Comparison of ENCODE assay signal across 1 cellular context in the genomic region with DNA sequence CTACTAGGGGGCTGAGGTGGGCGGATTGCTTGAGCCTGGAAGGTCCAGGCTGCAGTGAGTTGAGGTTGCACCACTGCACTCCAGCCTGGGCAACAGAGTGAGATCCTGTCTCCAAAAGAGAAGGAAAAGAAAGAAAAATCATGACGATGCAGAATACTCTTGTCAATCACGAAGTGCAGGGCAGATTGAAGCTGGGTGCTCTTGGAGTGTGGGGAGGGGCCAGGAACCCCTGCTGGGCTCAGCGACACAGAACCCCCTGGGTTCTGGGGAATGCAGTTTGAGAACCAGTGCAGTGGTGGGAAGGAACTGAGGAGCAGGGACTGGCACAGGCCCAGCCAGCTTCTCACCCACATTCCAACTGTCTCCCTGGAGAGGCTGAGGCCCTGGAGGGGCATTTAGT.
TF ChIP-seq lines count a peak whose summit lies in the region.

No MANE protein-coding gene starts in this region.

TF ChIP-seq in HepG2, 621 proteins besides CTCF, POLR2A, EP300 and RAD21:
- TF ChIP-seq NFE2L2 (IDR thresholded peaks at IDR 0.05; ENCODE audit: low read length) (peak; percentile 67; the same call in 1 of the 2 replicates), ZNF121 (CRISPR knock-in tag; IDR thresholded peaks at IDR 0.05) (peak; percentile 63), MAFF (IDR thresholded peaks at IDR 0.05; ENCODE audit: low read depth, low read length) (0 out of 2 replicates have a peak, but pooled peaks have one; percentile 23), ZFP37 (CRISPR knock-in tag; IDR thresholded peaks at IDR 0.05; ENCODE audit: borderline replicate concordance) (no peak), MAFK (conservative IDR thresholded peaks at IDR 0.05 in 1 of 2, IDR thresholded peaks at IDR 0.05 in 1 of 2; ENCODE audit: low read length in 2 of 2) (peak; percentile 41 to 63; a peak in 2 of 4 replicates), CENPX (CRISPR knock-in tag; IDR thresholded peaks at IDR 0.05) (no peak)
